9 cellular contexts compared by ENCODE assay signal in the genomic region with DNA sequence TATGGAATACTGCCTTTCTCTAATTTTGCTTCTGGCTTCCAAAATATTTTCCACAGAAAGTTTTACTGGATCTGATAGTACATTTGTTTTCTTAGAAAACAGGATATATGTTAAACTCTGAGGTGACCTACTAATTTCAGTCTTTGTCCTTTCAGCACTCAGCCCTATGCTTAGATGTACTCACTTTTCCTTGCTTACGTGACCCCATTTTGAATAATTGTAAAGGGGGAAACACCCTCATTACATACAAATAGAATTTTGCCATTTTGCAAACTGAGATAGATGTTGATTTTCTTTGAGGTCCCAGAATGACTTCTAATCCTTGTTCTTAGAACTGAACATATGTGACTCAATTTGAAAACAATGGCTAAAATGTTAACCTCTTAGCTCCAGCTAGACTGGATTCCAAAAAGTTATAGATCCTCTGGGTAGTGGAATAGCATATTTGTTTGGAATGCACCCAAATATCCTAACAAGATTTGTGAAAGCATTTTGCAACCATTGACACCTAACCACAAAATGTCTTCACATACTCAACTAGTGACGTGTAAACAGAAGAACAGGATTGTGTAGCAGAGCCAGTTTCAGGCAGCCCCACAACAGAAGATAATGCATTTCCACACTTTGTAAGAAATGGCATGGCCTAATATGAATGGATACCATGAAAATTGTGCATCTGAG.
DNase-seq lines count a peak whose midpoint lies in the region; ATAC-seq and TF ChIP-seq lines count a peak whose summit lies in the region.
"Had no signal": no experiment of that assay in that cellular context is flagged by ENCODE, and none has a peak within 500 bp of the region (broad histone marks: within the 10 kb centered on the region; RNA-seq: fewer than 3 reads in every experiment).

No MANE protein-coding gene starts in this region.

- no peaks in the 10 kb centered on the region for H3K36me3 ChIP-seq in OCI-LY3 (replicated peaks; ENCODE audit: low read depth, low read length)

- H3K27ac ChIP-seq in OCI-LY3 (ENCODE audit: low read length): no peak overlapping the region; the same call in 1 of the 2 replicates

- H3K4me3 Mint-ChIP-seq in stimulated activated naive B cell treated with anti-CD40 and anti-IgM and Interleukin-4, amounts not matched to agents 10 μg/mL and 1 μg/mL and 100 μg/mL, for 72 hours: peak overlapping the region; percentile 5 to 62
- H3K4me3 Mint-ChIP-seq: activated naive CD4-positive, alpha-beta T cell treated with anti-CD3 and anti-CD28 coated beads for 36 hours; stimulated activated naive CD8-positive, alpha-beta T cell treated with anti-CD3 and anti-CD28 coated beads, Interleukin-15, amount 100 ng/mL, for 72 hours had no signal

- no peak overlapping the region for H2AFZ ChIP-seq in OCI-LY3 (ENCODE audit: low read depth, low read length)

- H3K4me2 ChIP-seq in OCI-LY3 (ENCODE audit: low read length): peak overlapping the region; percentile 43

- H3K27me3 Mint-ChIP-seq in stimulated activated naive B cell treated with anti-CD40 and anti-IgM and Interleukin-4, amounts not matched to agents 10 μg/mL and 1 μg/mL and 100 μg/mL, for 72 hours: peaks cover 0 to 4% of the 10 kb centered on the region in 2 donors
- H3K27me3 Mint-ChIP-seq: stimulated activated naive CD8-positive, alpha-beta T cell treated with anti-CD3 and anti-CD28 coated beads, Interleukin-15, amount 100 ng/mL, for 72 hours had no signal

- H3K4me1 Mint-ChIP-seq in stimulated activated naive B cell treated with anti-CD40 and anti-IgM and Interleukin-4, amounts not matched to agents 10 μg/mL and 1 μg/mL and 100 μg/mL, for 72 hours: peaks cover 27 to 34% of the 10 kb centered on the region in 2 donors
- H3K4me1 Mint-ChIP-seq: stimulated activated naive CD8-positive, alpha-beta T cell treated with anti-CD3 and anti-CD28 coated beads, Interleukin-15, amount 100 ng/mL, for 72 hours had no signal

- H3K4me3 ChIP-seq in OCI-LY3 (ENCODE audit: low read length): 0 out of 2 replicates have a peak overlapping the region, but pooled peaks have one; percentile 21
- H3K4me3 ChIP-seq in fibroblast of pulmonary artery (replicated peaks; ENCODE audit: low read depth, low read length): no peak overlapping the region

- H4K20me1 ChIP-seq in OCI-LY3 (ENCODE audit: insufficient read depth, low read length): no peaks in the 10 kb centered on the region

- no peak overlapping the region for H3K9ac ChIP-seq in OCI-LY3 (ENCODE audit: low read length)

- no peaks in the 10 kb centered on the region for H3K9me3 ChIP-seq in OCI-LY3 (ENCODE audit: insufficient read depth, low read length)

- H3K79me2 ChIP-seq in OCI-LY3 (ENCODE audit: low read length): no peaks in the 10 kb centered on the region

- H3K27me3 ChIP-seq in OCI-LY3 (ENCODE audit: low read depth, low read length): peaks cover 3% of the 10 kb centered on the region; the same call in 1 of the 2 replicates

- TF ChIP-seq CTCF in OCI-LY3 (IDR thresholded peaks at IDR 0.05; ENCODE audit: low read depth, low read length): no peak
- TF ChIP-seq CTCF in fibroblast of pulmonary artery (IDR thresholded peaks at IDR 0.05; ENCODE audit: low read length, missing control alignments): no peak

- peaks cover 0 to 2% of the 10 kb centered on the region in 2 donors for H3K9me3 Mint-ChIP-seq in stimulated activated naive B cell treated with anti-CD40 and anti-IgM and Interleukin-4, amounts not matched to agents 10 μg/mL and 1 μg/mL and 100 μg/mL, for 72 hours
- H3K9me3 Mint-ChIP-seq: activated naive CD4-positive, alpha-beta T cell treated with anti-CD3 and anti-CD28 coated beads for 36 hours; stimulated activated naive CD8-positive, alpha-beta T cell treated with anti-CD3 and anti-CD28 coated beads, Interleukin-15, amount 100 ng/mL, for 72 hours had no signal

- H3K36me3 Mint-ChIP-seq in stimulated activated naive B cell treated with anti-CD40 and anti-IgM and Interleukin-4, amounts not matched to agents 10 μg/mL and 1 μg/mL and 100 μg/mL, for 72 hours: no peaks in the 10 kb centered on the region

- peak; percentile 25 for ATAC-seq in GM19328 (IDR thresholded peaks at IDR 0.05; ENCODE audit: unreplicated experiment)
- peak; percentile 69 to 78 for ATAC-seq in stimulated activated naive B cell treated with anti-CD40 and anti-IgM and Interleukin-4, amounts not matched to agents 10 μg/mL and 1 μg/mL and 100 μg/mL, for 72 hours (replicated peaks)
- ATAC-seq in HG03442 (IDR thresholded peaks at IDR 0.05; ENCODE audit: unreplicated experiment): no peak
- ATAC-seq: stimulated activated naive CD8-positive, alpha-beta T cell treated with anti-CD3 and anti-CD28 coated beads, Interleukin-15, amount 100 ng/mL, for 72 hours had no signal

- DNase-seq in fibroblast of pulmonary artery (ENCODE audit: low read depth): peak; percentile 80
- no peak for DNase-seq in stimulated activated naive B cell treated with anti-CD40 and anti-IgM and Interleukin-4, amounts not matched to agents 10 μg/mL and 1 μg/mL and 100 μg/mL, for 72 hours
- no peak for DNase-seq in stimulated activated CD4-positive, alpha-beta T cell treated with anti-CD3 and anti-CD28 coated beads, Interleukin-4, amount 100 ng/mL, for 1 hour
- no peak for DNase-seq in NCI-H774 (lab: John Stamatoyannopoulos, UW)
- DNase-seq: activated naive CD4-positive, alpha-beta T cell treated with anti-CD3 and anti-CD28 coated beads for 36 hours; stimulated activated naive CD8-positive, alpha-beta T cell treated with anti-CD3 and anti-CD28 coated beads, Interleukin-15, amount 100 ng/mL, for 72 hours had no signal

- H3K27ac Mint-ChIP-seq in stimulated activated naive B cell treated with anti-CD40 and anti-IgM and Interleukin-4, amounts not matched to agents 10 μg/mL and 1 μg/mL and 100 μg/mL, for 72 hours: no peak overlapping the region
- H3K27ac Mint-ChIP-seq: activated naive CD4-positive, alpha-beta T cell treated with anti-CD3 and anti-CD28 coated beads for 36 hours; stimulated activated naive CD8-positive, alpha-beta T cell treated with anti-CD3 and anti-CD28 coated beads, Interleukin-15, amount 100 ng/mL, for 72 hours had no signal

- peaks cover 36% of the 10 kb centered on the region for H3K4me1 ChIP-seq in OCI-LY3 (ENCODE audit: low read length)
